In genomic region chr1:47618222-47618720, GRCh38 we compare ENCODE assay signal across 22 cellular contexts.
A peak's percentile ranks its signal among the peaks of the same experiment; 100 is the strongest.
DNase-seq lines count a peak whose midpoint lies in the region; ATAC-seq and TF ChIP-seq lines count a peak whose summit lies in the region.
"Had no signal": no experiment of that assay in that cellular context is flagged by ENCODE, and none has a peak within 500 bp of the region (broad histone marks: within the 10 kb centered on the region; RNA-seq: fewer than 3 reads in every experiment).

No MANE protein-coding gene starts in this region.

- no peaks in the 10 kb centered on the region for H3K79me2 ChIP-seq in SK-N-SH (ENCODE audit: insufficient read depth)
- no peaks in the 10 kb centered on the region for H3K79me2 ChIP-seq in PC-9 (ENCODE audit: low read depth)

- no peak overlapping the region for H3K4me2 ChIP-seq in SK-N-SH
- H3K4me2 ChIP-seq in PC-9, result peak overlapping the region; percentile 31

- H3F3A ChIP-seq in SK-N-SH (replicated peaks; ENCODE audit: insufficient read depth), result no peaks in the 10 kb centered on the region
- no peaks in the 10 kb centered on the region for H3F3A ChIP-seq in PC-9 (ENCODE audit: insufficient read depth, low read depth)

- H3K9ac ChIP-seq in SK-N-SH (no peak overlapping the region), endodermal cell (ENCODE audit: extremely low read depth, low read length, poor library complexity, severe bottlenecking) (no peak overlapping the region)
- H3K9ac ChIP-seq: GM23248 had no signal

- CTCF ChIA-PET in SK-N-SH (lab: Yijun Ruan, JAX), result interaction anchor here (0.6 to 1.7 kb wide), 7 partner anchors 12 to 168 kb away, joined by 3 to 7 read pairs (median 4); no protein-coding TSS in a partner anchor
- CTCF ChIA-PET in PC-9 (lab: Charles Lee), result no interaction called here

- no peaks in the 10 kb centered on the region for H3K9me2 ChIP-seq in SK-N-SH
- H3K9me2 ChIP-seq in PC-9 (ENCODE audit: insufficient read depth), result no peaks in the 10 kb centered on the region

- TF ChIP-seq POLR2A in breast epithelium (IDR thresholded peaks at IDR 0.05), result no peak

- H4K20me1 ChIP-seq in SK-N-SH (ENCODE audit: insufficient read depth), result no peaks in the 10 kb centered on the region
- H4K20me1 ChIP-seq in PC-9 (ENCODE audit: insufficient read depth), result no peaks in the 10 kb centered on the region

- intact Hi-C loops in PC-9 (cut with micrococcal nuclease; ENCODE audit: unreplicated experiment) (no loop called here), breast epithelium (cut with DNase I; ENCODE audit: low total_unique reads) (no loop called here)

- H3K27ac Mint-ChIP-seq in endodermal cell, result no peak overlapping the region
- H3K27ac Mint-ChIP-seq in osteocyte (ENCODE audit: unreplicated experiment), result no peak overlapping the region
- H3K27ac Mint-ChIP-seq: CD8-positive, alpha-beta T cell; H9 had no signal

- H3K4me3 ChIP-seq in SK-N-SH (ENCODE audit: low read depth in 2 of 2, low read length in 1 of 2) (no peak overlapping the region), PC-9 (no peak overlapping the region), endodermal cell (ENCODE audit: low read length) (no peak overlapping the region), breast epithelium (no peak overlapping the region)
- H3K4me3 ChIP-seq: GM23248, Peyer's patch, SJCRH30 had no signal

- DNase-seq in SK-N-SH (peak; percentile 71), PC-9 (no peak), endodermal cell (peak; percentile 19), osteocyte (ENCODE audit: extremely low spot score, unreplicated experiment) (peak; percentile 54), EL (no peak), breast epithelium (ENCODE audit: low spot score in 2 of 2) (no peak)
- DNase-seq: 8988T; C1 segment of cervical spinal cord; GM23248; H9; KG1; NCI-H1105; NCI-H146; NCI-H2029; NCI-H226; NCI-H774; NK-92 treated with Interleukin-12 subunit alpha and Interleukin-12 subunit beta, amount 100 ng/mL, for 24 hours; Peyer's patch; SJCRH30 had no signal

- no peaks in the 10 kb centered on the region for H3K9me3 ChIP-seq in SK-N-SH
- H3K9me3 ChIP-seq in PC-9 (ENCODE audit: insufficient read depth, low read depth), result no peaks in the 10 kb centered on the region
- no peaks in the 10 kb centered on the region for H3K9me3 ChIP-seq in endodermal cell (ENCODE audit: control insufficient read depth, low read length)
- H3K9me3 ChIP-seq in breast epithelium, result no peaks in the 10 kb centered on the region
- H3K9me3 ChIP-seq: Peyer's patch, SJCRH30 had no signal

- POLR2A ChIA-PET in SK-N-SH (lab: Yijun Ruan, JAX), result interaction anchor here (1.1 kb wide), 1 partner anchor 9 kb away, joined by 4 read pairs; no protein-coding TSS in a partner anchor
- POLR2A ChIA-PET in PC-9 (lab: Charles Lee; ENCODE audit: unreplicated experiment), result no interaction called here

- TF ChIP-seq CTCF in SK-N-SH (IDR thresholded peaks at IDR 0.05) (no peak), PC-9 (conservative IDR thresholded peaks at IDR 0.05) (no peak), endodermal cell (conservative IDR thresholded peaks at IDR 0.05) (no peak), osteocyte (IDR thresholded peaks at IDR 0.05) (no peak), breast epithelium (IDR thresholded peaks at IDR 0.05) (no peak)

- H3K4me3 Mint-ChIP-seq in endodermal cell (no peak overlapping the region), osteocyte (ENCODE audit: unreplicated experiment) (no peak overlapping the region)
- H3K4me3 Mint-ChIP-seq: CD8-positive, alpha-beta T cell; H9 had no signal

- ATAC-seq in SK-N-SH treated with all-trans-retinoic acid at 6 μM for 48 hours (no peak), HG02588 (IDR thresholded peaks at IDR 0.05; ENCODE audit: unreplicated experiment) (no peak)
- ATAC-seq: CD8-positive, alpha-beta T cell had no signal

- no peaks in the 10 kb centered on the region for H3K36me3 ChIP-seq in SK-N-SH (replicated peaks in 1 of 2; ENCODE audit: control insufficient read depth in 1 of 2, insufficient read depth in 2 of 2, low read length in 1 of 2)
- no peaks in the 10 kb centered on the region for H3K36me3 ChIP-seq in PC-9 (ENCODE audit: low read depth)
- no peaks in the 10 kb centered on the region for H3K36me3 ChIP-seq in endodermal cell (ENCODE audit: control insufficient read depth, insufficient read depth, low read length)
- no peaks in the 10 kb centered on the region for H3K36me3 ChIP-seq in breast epithelium
- H3K36me3 ChIP-seq: Peyer's patch, SJCRH30 had no signal

- H3K27me3 ChIP-seq in SK-N-SH (ENCODE audit: insufficient read depth) (no peaks in the 10 kb centered on the region; the same call in 1 of the 2 replicates), PC-9 (ENCODE audit: insufficient read depth, low read depth) (no peaks in the 10 kb centered on the region), endodermal cell (ENCODE audit: control insufficient read depth, insufficient read depth, low read length, poor library complexity, severe bottlenecking) (peaks cover 21% of the 10 kb centered on the region), breast epithelium (no peaks in the 10 kb centered on the region)
- H3K27me3 ChIP-seq: Peyer's patch, SJCRH30 had no signal

- H3K36me3 Mint-ChIP-seq in endodermal cell (ENCODE audit: low read depth) (no peaks in the 10 kb centered on the region), osteocyte (ENCODE audit: unreplicated experiment) (no peaks in the 10 kb centered on the region)
- H3K36me3 Mint-ChIP-seq: CD8-positive, alpha-beta T cell had no signal

- peak in 1 of 2 experiments; percentile 26; a peak in 1 of 4 replicates for TF ChIP-seq EP300 in SK-N-SH (IDR thresholded peaks at IDR 0.05; ENCODE audit: borderline replicate concordance in 1 of 2, low read depth in 1 of 2, low read length in 1 of 2)

- H3K9me3 Mint-ChIP-seq in endodermal cell (no peaks in the 10 kb centered on the region), osteocyte (ENCODE audit: unreplicated experiment) (no peaks in the 10 kb centered on the region)
- H3K9me3 Mint-ChIP-seq: CD8-positive, alpha-beta T cell; H9 had no signal

- no peak overlapping the region for H2AFZ ChIP-seq in SK-N-SH (ENCODE audit: low read depth)
- H2AFZ ChIP-seq in PC-9, result no peak overlapping the region
- H2AFZ ChIP-seq: GM23248 had no signal

- no TSS peak for BruUV-seq in PC-9 (replicated peaks; lab: Mats Ljungman, UMichigan)

- H3K27me3 Mint-ChIP-seq in endodermal cell (ENCODE audit: insufficient read depth), result peaks cover 30% of the 10 kb centered on the region
- peaks cover 8% of the 10 kb centered on the region for H3K27me3 Mint-ChIP-seq in osteocyte (ENCODE audit: unreplicated experiment)

- WGBS in SK-N-SH (ENCODE audit: low lambda C conversion rate), result 41% methylated on average over 4 of the region's 4 CpGs
- WGBS in endodermal cell (ENCODE audit: insufficient coverage in 1 of 2, insufficient read length in 1 of 2), 2 experiments, result 95 to 100% methylated on average over 2 to 4 of the region's 4 CpGs

- no peak for TF ChIP-seq RAD21 in SK-N-SH (IDR thresholded peaks at IDR 0.05; ENCODE audit: low read length)

- H3K4me1 Mint-ChIP-seq in endodermal cell (peaks cover 1% of the 10 kb centered on the region), osteocyte (ENCODE audit: unreplicated experiment) (no peaks in the 10 kb centered on the region)

- H3K27ac ChIP-seq in SK-N-SH (ENCODE audit: low read depth in 2 of 2, low read length in 1 of 2) (peak overlapping the region in 1 of 2 experiments; percentile 53; a peak in 2 of 4 replicates), PC-9 (no peak overlapping the region), endodermal cell (ENCODE audit: low read depth, low read length) (no peak overlapping the region), breast epithelium (no peak overlapping the region)
- H3K27ac ChIP-seq: GM23248, Peyer's patch, SJCRH30 had no signal

- peaks cover 0 to 9% of the 10 kb centered on the region in 2 experiments; a peak in 1 of 4 replicates for H3K4me1 ChIP-seq in SK-N-SH (ENCODE audit: control insufficient read depth in 1 of 2, insufficient read depth in 2 of 2, low read depth in 1 of 2, low read length in 1 of 2)
- H3K4me1 ChIP-seq in PC-9 (replicated peaks; ENCODE audit: insufficient read depth), result peaks cover 10% of the 10 kb centered on the region
- no peaks in the 10 kb centered on the region for H3K4me1 ChIP-seq in endodermal cell (ENCODE audit: control insufficient read depth, insufficient read depth, low read length)
- no peaks in the 10 kb centered on the region for H3K4me1 ChIP-seq in breast epithelium
- H3K4me1 ChIP-seq: Peyer's patch, SJCRH30 had no signal

TF ChIP-seq in SK-N-SH, 30 proteins besides CTCF, POLR2A, EP300 and RAD21 (continues in another document):
- TF ChIP-seq RCOR1 (IDR thresholded peaks at IDR 0.05; ENCODE audit: low read length), result peak; percentile 22; the same call in 1 of the 2 replicates

TF ChIP-seq in SK-N-SH treated with all-trans-retinoic acid at 6 μM for 48 hours, 23 proteins besides CTCF, POLR2A, EP300 and RAD21:
- TF ChIP-seq TCF4 (CRISPR knock-in tag; IDR thresholded peaks at IDR 0.05; ENCODE audit: borderline replicate concordance) (no peak), CREB5 (CRISPR knock-in tag; IDR thresholded peaks at IDR 0.05; ENCODE audit: low read depth) (no peak), TOX (CRISPR knock-in tag; IDR thresholded peaks at IDR 0.05; ENCODE audit: borderline replicate concordance) (no peak), ARNTL (CRISPR knock-in tag; IDR thresholded peaks at IDR 0.05; ENCODE audit: borderline replicate concordance, low read depth) (no peak)
- TF ChIP-seq, protein P1, sequence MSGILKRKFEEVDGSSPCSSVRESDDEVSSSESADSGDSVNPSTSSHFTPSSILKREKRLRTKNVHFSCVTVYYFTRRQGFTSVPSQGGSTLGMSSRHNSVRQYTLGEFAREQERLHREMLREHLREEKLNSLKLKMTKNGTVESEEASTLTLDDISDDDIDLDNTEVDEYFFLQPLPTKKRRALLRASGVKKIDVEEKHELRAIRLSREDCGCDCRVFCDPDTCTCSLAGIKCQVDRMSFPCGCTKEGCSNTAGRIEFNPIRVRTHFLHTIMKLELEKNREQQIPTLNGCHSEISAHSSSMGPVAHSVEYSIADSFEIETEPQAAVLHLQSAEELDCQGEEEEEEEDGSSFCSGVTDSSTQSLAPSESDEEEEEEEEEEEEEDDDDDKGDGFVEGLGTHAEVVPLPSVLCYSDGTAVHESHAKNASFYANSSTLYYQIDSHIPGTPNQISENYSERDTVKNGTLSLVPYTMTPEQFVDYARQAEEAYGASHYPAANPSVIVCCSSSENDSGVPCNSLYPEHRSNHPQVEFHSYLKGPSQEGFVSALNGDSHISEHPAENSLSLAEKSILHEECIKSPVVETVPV (CRISPR knock-in tag; IDR thresholded peaks at IDR 0.05), result no peak

Comparison
In these comparisons a context has a peak if more than half of its experiments do, and no peak if none do; other contexts are left out.
1. DNase-seq: peak in SK-N-SH (single experiment), endodermal cell (single experiment) and osteocyte (single experiment); none in PC-9 (0 of 2), EL (single experiment) and breast epithelium (0 of 2).